37 cellular contexts compared by ENCODE assay signal in genomic region chr17:57160624-57161023, GRCh38.
"Had no signal": no experiment of that assay in that cellular context is flagged by ENCODE, and none has a peak within 500 bp of the region (broad histone marks: within the 10 kb centered on the region; RNA-seq: fewer than 3 reads in every experiment).

No MANE protein-coding gene starts in this region.

- FAIRE-seq: colon, TTC549 had no signal

- H3K4me1 ChIP-seq: ascending aorta, body of pancreas, breast epithelium had no signal

- H3K36me3 ChIP-seq: ascending aorta, brain microvascular endothelial cell, breast epithelium had no signal

- H3K4me1 Mint-ChIP-seq: activated B cell treated with CpG ODN at 0.5 μM for 24 hours; activated CD4-positive, alpha-beta T cell treated with anti-CD3 and anti-CD28 coated beads, Interleukin-2, amount 10 ng/mL, durations not matched to agents 24 days and 14 days; activated naive CD8-positive, alpha-beta T cell treated with anti-CD3 and anti-CD28 coated beads, Interleukin-2, amount 10 ng/mL, durations not matched to agents 7 days and 5 days; activated naive CD8-positive, alpha-beta T cell treated with anti-CD3 and anti-CD28 coated beads, Interleukin-2, amount 50 U/mL, for 24 hours; activated T-helper 17 cell treated with anti-CD3 and anti-CD28 coated beads, Interleukin-2, amount 50 U/mL, for 72 hours had no signal

- H3K9me3 Mint-ChIP-seq: activated B cell treated with CpG ODN at 0.5 μM for 24 hours; activated CD4-positive, alpha-beta memory T cell treated with anti-CD3 and anti-CD28 coated beads for 36 hours; activated CD8-positive, alpha-beta T cell treated with anti-CD3 and anti-CD28 coated beads for 36 hours; activated naive CD4-positive, alpha-beta T cell treated with anti-CD3 and anti-CD28 coated beads for 36 hours; activated T-cell treated with anti-CD3 and anti-CD28 coated beads, Interleukin-2, amount 50 U/mL, for 4 hours; activated T-helper 1 cell treated with anti-CD3 and anti-CD28 coated beads, Interleukin-12 subunit alpha, Interleukin-12 subunit beta, Interleukin-2, Interleukin-4 antibody, amounts not matched to agents 30 ng/mL and 10 ng/mL and 1 ng/mL, durations not matched to agents 14 hours and 24 hours and 36 hours; activated T-helper 17 cell treated with anti-CD3 and anti-CD28 coated beads, Interleukin-2, amount 50 U/mL, for 72 hours; T-helper 1 cell treated with Interleukin-12 subunit alpha and Interleukin-12 subunit beta and Interleukin-4 antibody, amounts not matched to agents 30 μg/mL and 1 μg/mL, for 36 hours; T-helper 2 cell treated with Interferon-gamma antibody and Interleukin-4, amounts not matched to agents 5 μg/mL and 100 μg/mL, for 36 hours had no signal

- H3K4me3 Mint-ChIP-seq: activated B cell treated with CpG ODN at 0.5 μM for 24 hours; activated CD4-positive, alpha-beta memory T cell treated with anti-CD3 and anti-CD28 coated beads for 36 hours; activated CD4-positive, alpha-beta T cell treated with anti-CD3 and anti-CD28 coated beads, Interleukin-2, amount 10 ng/mL, durations not matched to agents 24 days and 14 days; activated CD8-positive, alpha-beta T cell treated with anti-CD3 and anti-CD28 coated beads for 36 hours; activated naive CD4-positive, alpha-beta T cell treated with anti-CD3 and anti-CD28 coated beads for 36 hours; activated naive CD8-positive, alpha-beta T cell treated with anti-CD3 and anti-CD28 coated beads, Interleukin-2, amount 10 ng/mL, durations not matched to agents 7 days and 5 days; activated naive CD8-positive, alpha-beta T cell treated with anti-CD3 and anti-CD28 coated beads, Interleukin-2, amount 50 U/mL, for 24 hours; activated T-cell treated with anti-CD3 and anti-CD28 coated beads, Interleukin-2, amount 50 U/mL, for 4 hours; activated T-cell treated with anti-CD3 and anti-CD28 coated beads, Interleukin-2, amount 50 U/mL, for 72 hours; activated T-helper 1 cell treated with anti-CD3 and anti-CD28 coated beads, Interleukin-12 subunit alpha, Interleukin-12 subunit beta, Interleukin-2, Interleukin-4 antibody, amounts not matched to agents 30 ng/mL and 10 ng/mL and 1 ng/mL, durations not matched to agents 14 hours and 24 hours and 36 hours; activated T-helper 17 cell treated with anti-CD3 and anti-CD28 coated beads, Interleukin-2, amount 50 U/mL, for 72 hours; T-helper 1 cell treated with Interleukin-12 subunit alpha and Interleukin-12 subunit beta and Interleukin-4 antibody, amounts not matched to agents 30 μg/mL and 1 μg/mL, for 36 hours; T-helper 2 cell treated with Interferon-gamma antibody and Interleukin-4, amounts not matched to agents 5 μg/mL and 100 μg/mL, for 36 hours had no signal

- H3K4me3 ChIP-seq: ascending aorta, body of pancreas, breast epithelium had no signal

- H3K27me3 Mint-ChIP-seq: activated CD8-positive, alpha-beta T cell treated with anti-CD3 and anti-CD28 coated beads for 36 hours had no signal

- H3K9me3 ChIP-seq: ascending aorta, body of pancreas, breast epithelium had no signal

- H3K36me3 Mint-ChIP-seq: activated CD4-positive, alpha-beta memory T cell treated with anti-CD3 and anti-CD28 coated beads for 36 hours; activated naive CD4-positive, alpha-beta T cell treated with anti-CD3 and anti-CD28 coated beads, Interleukin-2, amount 50 U/mL, for 72 hours; activated naive CD8-positive, alpha-beta T cell treated with anti-CD3 and anti-CD28 coated beads, Interleukin-2, amount 10 ng/mL, durations not matched to agents 7 days and 5 days had no signal

- ATAC-seq: activated CD8-positive, alpha-beta T cell treated with anti-CD3 and anti-CD28 coated beads for 36 hours; activated naive CD4-positive, alpha-beta T cell treated with anti-CD3 and anti-CD28 coated beads, Interleukin-2, amount 50 U/mL, for 72 hours; activated naive CD8-positive, alpha-beta T cell treated with anti-CD3 and anti-CD28 coated beads, Interleukin-2, amount 50 U/mL, for 24 hours; activated T-cell treated with anti-CD3 and anti-CD28 coated beads, Interleukin-2, amount 50 U/mL, for 4 hours; activated T-cell treated with anti-CD3 and anti-CD28 coated beads, Interleukin-2, amount 50 U/mL, for 72 hours; activated T-helper 17 cell treated with anti-CD3 and anti-CD28 coated beads, Interleukin-2, amount 50 U/mL, for 72 hours; body of pancreas had no signal

- H3K27ac Mint-ChIP-seq: activated B cell treated with CpG ODN at 0.5 μM for 24 hours; activated CD4-positive, alpha-beta memory T cell treated with anti-CD3 and anti-CD28 coated beads for 36 hours; activated CD4-positive, alpha-beta T cell treated with anti-CD3 and anti-CD28 coated beads, Interleukin-2, amount 10 ng/mL, durations not matched to agents 24 days and 14 days; activated CD8-positive, alpha-beta T cell treated with anti-CD3 and anti-CD28 coated beads for 36 hours; activated naive CD4-positive, alpha-beta T cell treated with anti-CD3 and anti-CD28 coated beads for 36 hours; activated naive CD4-positive, alpha-beta T cell treated with anti-CD3 and anti-CD28 coated beads, Interleukin-2, amount 50 U/mL, for 72 hours; activated naive CD8-positive, alpha-beta T cell treated with anti-CD3 and anti-CD28 coated beads, Interleukin-2, amount 10 ng/mL, durations not matched to agents 7 days and 5 days; activated naive CD8-positive, alpha-beta T cell treated with anti-CD3 and anti-CD28 coated beads, Interleukin-2, amount 50 U/mL, for 24 hours; activated T-cell treated with anti-CD3 and anti-CD28 coated beads, Interleukin-2, amount 50 U/mL, for 72 hours; activated T-helper 1 cell treated with anti-CD3 and anti-CD28 coated beads, Interleukin-12 subunit alpha, Interleukin-12 subunit beta, Interleukin-2, Interleukin-4 antibody, amounts not matched to agents 30 ng/mL and 10 ng/mL and 1 ng/mL, durations not matched to agents 14 hours and 24 hours and 36 hours; activated T-helper 17 cell treated with anti-CD3 and anti-CD28 coated beads, Interleukin-2, amount 50 U/mL, for 72 hours; T-helper 1 cell treated with Interleukin-12 subunit alpha and Interleukin-12 subunit beta and Interleukin-4 antibody, amounts not matched to agents 30 μg/mL and 1 μg/mL, for 36 hours; T-helper 2 cell treated with Interferon-gamma antibody and Interleukin-4, amounts not matched to agents 5 μg/mL and 100 μg/mL, for 36 hours had no signal

- H3K27ac ChIP-seq: ascending aorta, body of pancreas, brain microvascular endothelial cell, breast epithelium, VCaP had no signal

- H3K27me3 ChIP-seq: ascending aorta, body of pancreas, brain microvascular endothelial cell, breast epithelium had no signal

- DNase-seq: activated B cell treated with CpG ODN at 0.5 μM for 24 hours; activated CD4-positive, alpha-beta memory T cell treated with anti-CD3 and anti-CD28 coated beads for 36 hours; activated CD4-positive, alpha-beta T cell treated with anti-CD3 and anti-CD28 coated beads for 4 hours; activated CD4-positive, alpha-beta T cell treated with anti-CD3 and anti-CD28 coated beads, Interleukin-2, amount 10 ng/mL, durations not matched to agents 24 days and 14 days; activated CD4-positive, alpha-beta T cell treated with anti-CD3 and anti-CD28 coated beads, Interleukin-2, amount 50 U/mL, for 1 hour; activated CD4-positive, alpha-beta T cell treated with anti-CD3 and anti-CD28 coated beads, Interleukin-2, amount 50 U/mL, for 4 hours; activated CD4-positive, CD25-positive, alpha-beta regulatory T cell treated with anti-CD3 and anti-CD28 coated beads, Interleukin-2, amount 50 U/mL, for 72 hours; activated CD8-positive, alpha-beta memory T cell treated with anti-CD3 and anti-CD28 coated beads, Interleukin-2, amount 50 U/mL, for 4 hours; activated CD8-positive, alpha-beta T cell treated with anti-CD3 and anti-CD28 coated beads for 36 hours; activated effector memory CD4-positive, alpha-beta T cell treated with anti-CD3 and anti-CD28 coated beads, Interleukin-2, amount 50 U/mL, for 16 hours; activated gamma-delta T cell treated with Interleukin-2 at 50 U/mL for 16 hours; activated naive CD4-positive, alpha-beta T cell; activated naive CD4-positive, alpha-beta T cell treated with anti-CD3 and anti-CD28 coated beads for 36 hours; activated naive CD4-positive, alpha-beta T cell treated with anti-CD3 and anti-CD28 coated beads, Interleukin-2, amount 50 U/mL, for 16 hours; activated naive CD8-positive, alpha-beta T cell treated with anti-CD3 and anti-CD28 coated beads, Interleukin-2, amount 10 ng/mL, durations not matched to agents 7 days and 5 days; activated naive CD8-positive, alpha-beta T cell treated with anti-CD3 and anti-CD28 coated beads, Interleukin-2, amount 50 U/mL, for 24 hours; activated T-cell treated with anti-CD3 and anti-CD28 coated beads for 4 hours; activated T-cell treated with anti-CD3 and anti-CD28 coated beads, Interleukin-2, amount 50 U/mL, for 1 hour; activated T-cell treated with anti-CD3 and anti-CD28 coated beads, Interleukin-2, amount 50 U/mL, for 4 hours; activated T-cell treated with anti-CD3 and anti-CD28 coated beads, Interleukin-2, amount 50 U/mL, for 72 hours; amygdala; anterior cingulate cortex; body of pancreas; brain microvascular endothelial cell; central memory CD4-positive, alpha-beta T cell; T-helper 2 cell; T-helper 9 cell had no signal
